8 cellular contexts compared by ENCODE assay signal in genomic region chr9:2132484-2133082, GRCh38.
A peak's percentile ranks its signal among the peaks of the same experiment; 100 is the strongest.
DNase-seq lines count a peak whose midpoint lies in the region; ATAC-seq and TF ChIP-seq lines count a peak whose summit lies in the region.

No MANE protein-coding gene starts in this region.

- no peak overlapping the region for H3K4me3 Mint-ChIP-seq in chondrocyte (ENCODE audit: unreplicated experiment)

- DNase-seq in NCI-H1417 (lab: John Stamatoyannopoulos, UW): peak in 2 of 3 experiments; percentile 30 to 42
- DNase-seq in NCI-H1417 treated with DMSO at 0.1 percent for 48 hours (lab: John Stamatoyannopoulos, UW): no peak
- DNase-seq in NCI-H2196 (lab: John Stamatoyannopoulos, UW; ENCODE audit: unreplicated experiment): peak; percentile 81
- no peak for DNase-seq in chondrocyte (ENCODE audit: low spot score)
- peak; percentile 48 for DNase-seq in myocyte (ENCODE audit: low read depth)
- DNase-seq in stimulated activated CD4-positive, alpha-beta T cell treated with anti-CD3 and anti-CD28 coated beads, Interleukin-2, amount 100 ng/mL, for 24 hours: no peak

- no peak overlapping the region for H3K27ac Mint-ChIP-seq in chondrocyte (ENCODE audit: unreplicated experiment)

- peaks cover 7% of the 10 kb centered on the region for H3K36me3 Mint-ChIP-seq in chondrocyte (ENCODE audit: low read depth)

- no peaks in the 10 kb centered on the region for H3K9me3 Mint-ChIP-seq in chondrocyte (ENCODE audit: low read depth)

- ATAC-seq in HG03108 (IDR thresholded peaks at IDR 0.05; ENCODE audit: unreplicated experiment): no peak
- ATAC-seq in HG03139 (IDR thresholded peaks at IDR 0.05; ENCODE audit: unreplicated experiment): no peak

- peaks cover 16% of the 10 kb centered on the region for H3K4me1 Mint-ChIP-seq in chondrocyte (ENCODE audit: low read depth)

- TF ChIP-seq CTCF in chondrocyte (IDR thresholded peaks at IDR 0.05): peak; percentile 92

- H3K27me3 Mint-ChIP-seq in chondrocyte (ENCODE audit: low read depth): no peaks in the 10 kb centered on the region

Comparison
In these comparisons a context has a peak if more than half of its experiments do, and no peak if none do; other contexts are left out.
1. DNase-seq: peak in NCI-H1417 (2 of 3), NCI-H2196 (single experiment) and myocyte (single experiment); none in NCI-H1417 treated with DMSO at 0.1 percent for 48 hours (single experiment), chondrocyte (single experiment) and stimulated activated CD4-positive, alpha-beta T cell treated with anti-CD3 and anti-CD28 coated beads, Interleukin-2, amount 100 ng/mL, for 24 hours (0 of 2).